8 cellular contexts compared by ENCODE assay signal in genomic region chr11:119371778-119372182, GRCh38. TPM values are rescaled to one million over a fixed set of nuclear protein-coding genes. Genes with fewer than 3 reads are reported as not detected.
DNase-seq lines count a peak whose midpoint lies in the region; ATAC-seq, FAIRE-seq and TF ChIP-seq lines count a peak whose summit lies in the region.

No MANE protein-coding gene starts in this region.

- H3K27me3 ChIP-seq in left ventricle myocardium inferior (ENCODE audit: low read depth) = no peaks in the 10 kb centered on the region
- H3K27me3 ChIP-seq in upper lobe of right lung = no peaks in the 10 kb centered on the region

- H3K4me3 ChIP-seq in left ventricle myocardium inferior = peak overlapping the region; percentile 40
- no peak overlapping the region for H3K4me3 ChIP-seq in upper lobe of right lung

- POLR2A ChIA-PET in RWPE1 (lab: Yijun Ruan, JAX; ENCODE audit: low non-redundant PET) = interaction anchor here (0.7 kb wide), 1 partner anchor 32 kb away, joined by 3 read pairs; no protein-coding TSS in a partner anchor

- ATAC-seq in upper lobe of right lung (no peak), HG03039 (IDR thresholded peaks at IDR 0.05; ENCODE audit: unreplicated experiment) (no peak), GM18517 (IDR thresholded peaks at IDR 0.05; ENCODE audit: unreplicated experiment) (no peak)

- H3K9me3 ChIP-seq in left ventricle myocardium inferior (replicated peaks) = no peaks in the 10 kb centered on the region
- no peaks in the 10 kb centered on the region for H3K9me3 ChIP-seq in upper lobe of right lung

- TF ChIP-seq CTCF in RWPE1 (conservative IDR thresholded peaks at IDR 0.05; ENCODE audit: low read depth) = peak; percentile 71
- TF ChIP-seq CTCF in left ventricle myocardium inferior (IDR thresholded peaks at IDR 0.05; ENCODE audit: borderline replicate concordance) = peak; percentile 37
- no peak for TF ChIP-seq CTCF in upper lobe of right lung (IDR thresholded peaks at IDR 0.05)

- H3K4me1 ChIP-seq in left ventricle myocardium inferior (peaks cover 99% of the 10 kb centered on the region), upper lobe of right lung (peaks cover 43% of the 10 kb centered on the region)

- intact Hi-C loops in left ventricle myocardium inferior (cut with micrococcal nuclease) = no loop called here
- intact Hi-C loops in upper lobe of right lung (cut with DNase I) = no loop called here

- CTCF ChIA-PET in RWPE1 (lab: Yijun Ruan, JAX) = interaction anchor here (0.6 to 7.6 kb wide), 10 partner anchors 9 to 552 kb away, joined by 3 to 77 read pairs (median 4); partner anchors contain the start of gene USP2

- TF ChIP-seq POLR2A in GM12892 (IDR thresholded peaks at IDR 0.05; ENCODE audit: low read depth, low read length) = no peak

- no peak for FAIRE-seq in GM12892 (lab: Jason Lieb, UNC)

- peak; percentile 22 for DNase-seq in activated effector memory CD4-positive, alpha-beta T cell treated with anti-CD3 and anti-CD28 coated beads, Interleukin-2, amount 50 U/mL, for 16 hours
- DNase-seq in activated effector memory CD4-positive, alpha-beta T cell treated with Interleukin-2 at 50 U/mL for 16 hours = no peak
- DNase-seq in RWPE1 (ENCODE audit: low spot score) (no peak), left ventricle myocardium inferior (no peak), upper lobe of right lung (peak; percentile 48), GM12892 (ENCODE audit: insufficient read length) (no peak)

- no peaks in the 10 kb centered on the region for H3K36me3 ChIP-seq in left ventricle myocardium inferior
- H3K36me3 ChIP-seq in upper lobe of right lung = no peaks in the 10 kb centered on the region

- peak overlapping the region; percentile 100 for H3K27ac ChIP-seq in RWPE1
- peak overlapping the region; percentile 95 for H3K27ac ChIP-seq in left ventricle myocardium inferior (replicated peaks)
- no peak overlapping the region for H3K27ac ChIP-seq in upper lobe of right lung

RNA-seq across cellular contexts. Expression of gene USP2, which starts 9.7 kb away (rescaled TPM):
- 135 TPM for total RNA-seq in left ventricle myocardium inferior
- total RNA-seq in upper lobe of right lung = 3.0 TPM
- 1.4 TPM for polyA plus RNA-seq in GM12892 (2012; ENCODE audit: missing spikeins)

RNA-seq across cellular contexts. Expression of gene MFRP, which starts 25.3 kb away (rescaled TPM):
- total RNA-seq in left ventricle myocardium inferior (not detected), upper lobe of right lung (not detected)
- not detected for polyA plus RNA-seq in GM12892 (2012; ENCODE audit: missing spikeins)

RNA-seq across cellular contexts. Expression of gene C1QTNF5, which starts 31.1 kb away (rescaled TPM):
- total RNA-seq in left ventricle myocardium inferior (14.4 TPM), upper lobe of right lung (47.6 TPM)
- not detected for polyA plus RNA-seq in GM12892 (2012; ENCODE audit: missing spikeins)

RNA-seq across cellular contexts. Expression of gene RNF26, which starts 37.5 kb away (rescaled TPM):
- 14.0 TPM for total RNA-seq in left ventricle myocardium inferior
- 23.2 TPM for total RNA-seq in upper lobe of right lung
- 8.6 TPM for polyA plus RNA-seq in GM12892 (2012; ENCODE audit: missing spikeins)

RNA-seq across cellular contexts. Expression of gene THY1, which starts 51.2 kb away (rescaled TPM):
- 0.91 TPM for total RNA-seq in left ventricle myocardium inferior
- total RNA-seq in upper lobe of right lung = 7.8 TPM
- polyA plus RNA-seq in GM12892 (2012; ENCODE audit: missing spikeins) = 18.3 TPM

Comparison
In these comparisons a context has a peak if more than half of its experiments do, and no peak if none do; other contexts are left out.
1. DNase-seq: peak in activated effector memory CD4-positive, alpha-beta T cell treated with anti-CD3 and anti-CD28 coated beads, Interleukin-2, amount 50 U/mL, for 16 hours (single experiment) and upper lobe of right lung (single experiment); none in activated effector memory CD4-positive, alpha-beta T cell treated with Interleukin-2 at 50 U/mL for 16 hours (single experiment), RWPE1 (single experiment), left ventricle myocardium inferior (single experiment) and GM12892 (single experiment).
2. RNA of gene USP2, which starts 9.7 kb away (total RNA-seq): 135 TPM in left ventricle myocardium inferior (single experiment); 3.0 TPM in upper lobe of right lung (single experiment); every median in the first group is over 10 times any median in the second.